In the genomic region with DNA sequence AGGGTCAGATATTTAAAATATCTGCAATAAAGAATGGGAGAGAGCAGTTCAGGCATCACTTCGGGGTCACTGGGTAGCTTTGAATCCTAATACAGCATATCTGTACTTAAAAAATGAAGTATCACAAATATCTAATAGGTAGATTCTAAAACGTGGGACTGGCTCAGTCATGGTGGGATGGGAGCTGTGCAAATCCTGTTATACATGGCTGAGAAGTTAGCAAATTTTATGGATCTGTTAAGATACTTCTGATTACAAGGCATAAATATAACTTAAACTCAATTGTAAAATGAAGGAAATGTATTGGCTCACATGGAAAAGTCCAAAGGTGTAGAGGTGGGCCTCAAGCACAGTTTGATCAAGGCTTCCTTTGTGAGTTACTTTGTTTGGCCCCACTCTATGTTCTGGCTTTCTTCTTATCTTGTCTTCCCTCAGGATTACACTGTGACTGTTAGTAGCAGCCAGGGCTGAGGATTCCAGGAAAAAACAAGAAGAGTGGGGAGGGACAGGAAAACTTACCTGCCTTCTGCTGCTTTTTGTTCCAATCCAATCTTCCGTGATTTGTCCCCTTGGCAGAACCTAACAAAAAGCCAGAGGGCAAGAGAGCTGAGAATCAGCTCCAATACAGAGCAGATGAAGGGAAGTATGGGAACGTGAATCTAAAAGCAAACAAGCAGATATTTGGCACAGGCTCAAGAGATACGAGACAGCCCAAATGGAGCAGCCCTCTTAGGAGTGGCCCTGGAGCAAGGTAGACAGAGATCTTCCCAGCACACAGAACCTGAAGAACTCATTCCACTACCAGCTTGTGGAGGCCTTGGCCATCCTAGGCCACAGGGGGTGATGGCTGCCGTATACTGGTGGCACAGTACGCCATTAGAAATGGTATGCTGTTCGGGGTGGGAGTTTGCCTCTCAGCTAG, we compare ENCODE assay signal across 34 cellular contexts. TPM values are rescaled to one million over a fixed set of nuclear protein-coding genes. Genes with fewer than 3 reads are reported as not detected.
"Had no signal": no experiment of that assay in that cellular context is flagged by ENCODE, and none has a peak within 500 bp of the region (broad histone marks: within the 10 kb centered on the region; RNA-seq: fewer than 3 reads in every experiment).

No MANE protein-coding gene starts in this region.

- H3K9me3 ChIP-seq: colonic mucosa, gastrocnemius medialis, lower lobe of right lung, mucosa of descending colon, neutrophil, testis, transverse colon had no signal

- H3K4me3 ChIP-seq: colonic mucosa, gastrocnemius medialis, lower lobe of right lung, mucosa of descending colon, skin epidermis, testis, transverse colon had no signal

- H3K27ac Mint-ChIP-seq: activated naive CD4-positive, alpha-beta T cell treated with anti-CD3 and anti-CD28 coated beads, Interleukin-2, amount 50 U/mL, for 72 hours; activated T-cell treated with anti-CD3 and anti-CD28 coated beads, Interleukin-2, amount 50 U/mL, for 72 hours; natural killer cell treated with Interleukin-12 subunit alpha and Interleukin-12 subunit beta and Interleukin-15 and Interleukin-18, amount 100 ng/mL, for 72 hours; T-helper 1 cell treated with Interleukin-12 subunit alpha and Interleukin-12 subunit beta and Interleukin-4 antibody, amounts not matched to agents 30 μg/mL and 1 μg/mL, for 36 hours had no signal

- H3K27me3 ChIP-seq: colonic mucosa, testis had no signal

- H3K4me3 Mint-ChIP-seq: activated T-cell treated with anti-CD3 and anti-CD28 coated beads, Interleukin-2, amount 50 U/mL, for 72 hours; natural killer cell treated with Interleukin-12 subunit alpha and Interleukin-12 subunit beta and Interleukin-15 and Interleukin-18, amount 100 ng/mL, for 72 hours; T-helper 1 cell treated with Interleukin-12 subunit alpha and Interleukin-12 subunit beta and Interleukin-4 antibody, amounts not matched to agents 30 μg/mL and 1 μg/mL, for 36 hours had no signal

- H3K27ac ChIP-seq: colonic mucosa, gastrocnemius medialis, lower lobe of right lung, neutrophil, skin epidermis, testis, transverse colon had no signal

- DNase-seq: activated naive CD4-positive, alpha-beta T cell; activated T-cell treated with anti-CD3 and anti-CD28 coated beads for 4 hours; activated T-cell treated with anti-CD3 and anti-CD28 coated beads, Interleukin-2, amount 50 U/mL, for 72 hours; anterior cingulate cortex; cerebellar nuclear complex; colonic mucosa; effector CD8-positive, alpha-beta T cell; gastrocnemius medialis; glutamatergic neuron; hippocampal formation; kidney; left colon; lower lobe of right lung; mucosa of descending colon; stimulated activated CD4-positive, alpha-beta T cell treated with anti-CD3 and anti-CD28 coated beads, Interleukin-12 subunit alpha, Interleukin-12 subunit beta, amount 100 ng/mL, for 4 hours; stimulated activated CD4-positive, alpha-beta T cell treated with anti-CD3 and anti-CD28 coated beads, Interleukin-4, amount 100 ng/mL, for 1 hour; stimulated activated naive CD8-positive, alpha-beta T cell treated with anti-CD3 and anti-CD28 coated beads, Interleukin-15, Interleukin-2, amounts not matched to agents 100 U/mL and 50 U/mL, for 24 hours; T-helper 9 cell; testis; transverse colon had no signal

- H3K36me3 ChIP-seq: colonic mucosa, gastrocnemius medialis, lower lobe of right lung, neutrophil, transverse colon had no signal

- H3K36me3 Mint-ChIP-seq: activated naive CD4-positive, alpha-beta T cell treated with anti-CD3 and anti-CD28 coated beads, Interleukin-2, amount 50 U/mL, for 72 hours; natural killer cell treated with Interleukin-12 subunit alpha and Interleukin-12 subunit beta and Interleukin-15 and Interleukin-18, amount 100 ng/mL, for 72 hours had no signal

- FAIRE-seq: bronchial epithelial cell, kidney, TTC549 had no signal

- H3K4me1 ChIP-seq: colonic mucosa, lower lobe of right lung, testis had no signal

- ATAC-seq: activated naive CD4-positive, alpha-beta T cell treated with anti-CD3 and anti-CD28 coated beads, Interleukin-2, amount 50 U/mL, for 72 hours; activated T-cell treated with anti-CD3 and anti-CD28 coated beads, Interleukin-2, amount 50 U/mL, for 72 hours; gastrocnemius medialis; left colon; lower lobe of right lung; mucosa of descending colon; natural killer cell treated with Interleukin-12 subunit alpha and Interleukin-12 subunit beta and Interleukin-15 and Interleukin-18, amount 100 ng/mL, for 72 hours; sciatic nerve; stimulated activated naive CD8-positive, alpha-beta T cell treated with anti-CD3 and anti-CD28 coated beads, Interleukin-15, Interleukin-2, amounts not matched to agents 100 U/mL and 50 U/mL, for 24 hours had no signal

- H3K9me3 Mint-ChIP-seq: activated naive CD4-positive, alpha-beta T cell treated with anti-CD3 and anti-CD28 coated beads, Interleukin-2, amount 50 U/mL, for 72 hours; activated T-cell treated with anti-CD3 and anti-CD28 coated beads, Interleukin-2, amount 50 U/mL, for 72 hours; natural killer cell treated with Interleukin-12 subunit alpha and Interleukin-12 subunit beta and Interleukin-15 and Interleukin-18, amount 100 ng/mL, for 72 hours; T-helper 1 cell treated with Interleukin-12 subunit alpha and Interleukin-12 subunit beta and Interleukin-4 antibody, amounts not matched to agents 30 μg/mL and 1 μg/mL, for 36 hours had no signal

RNA-seq across cellular contexts. Expression of a gene that starts 10.9 kb away (rescaled TPM):
- total RNA-seq: activated naive CD4-positive, alpha-beta T cell treated with anti-CD3 and anti-CD28 coated beads, Interleukin-2, amount 50 U/mL, for 72 hours; activated T-cell treated with anti-CD3 and anti-CD28 coated beads, Interleukin-2, amount 50 U/mL, for 72 hours; bronchial epithelial cell; colonic mucosa; dermis microvascular lymphatic vessel endothelial cell; left colon; lower lobe of right lung; mesenteric fat pad; mucosa of descending colon; myocyte; natural killer cell treated with Interleukin-12 subunit alpha and Interleukin-12 subunit beta and Interleukin-15 and Interleukin-18, amount 100 ng/mL, for 72 hours; osteocyte; posterior vena cava; transverse colon; urinary bladder had no signal
